In genomic region chr3:69368129-69368741, GRCh38 we compare ENCODE assay signal across 8 cellular contexts. TPM values are rescaled to one million over a fixed set of nuclear protein-coding genes. Genes with fewer than 3 reads are reported as not detected.
DNase-seq lines count a peak whose midpoint lies in the region; ATAC-seq and TF ChIP-seq lines count a peak whose summit lies in the region.

No MANE protein-coding gene starts in this region.

- no peaks in the 10 kb centered on the region for H3K79me2 ChIP-seq in MM.1S (ENCODE audit: low read length)

- no peaks in the 10 kb centered on the region for H3K9me2 ChIP-seq in MM.1S (replicated peaks; ENCODE audit: insufficient read depth, low read length)

- H3K36me3 ChIP-seq in MM.1S (replicated peaks; ENCODE audit: insufficient read depth, low read length), result no peaks in the 10 kb centered on the region
- H3K36me3 ChIP-seq in left ventricle myocardium inferior, result no peaks in the 10 kb centered on the region
- H3K36me3 ChIP-seq in suprapubic skin, result no peaks in the 10 kb centered on the region

- WGBS in suprapubic skin, result 70% methylated on average over 5 of the region's 5 CpGs

- no peak overlapping the region for H3K9ac ChIP-seq in MM.1S (ENCODE audit: low read length)

- H3K4me3 ChIP-seq in MM.1S (ENCODE audit: low read length) (no peak overlapping the region), left ventricle myocardium inferior (no peak overlapping the region), suprapubic skin (no peak overlapping the region)

- H2AFZ ChIP-seq in MM.1S (ENCODE audit: low read length), result peak overlapping the region; percentile 45; the same call in 1 of the 2 replicates

- H3F3A ChIP-seq in MM.1S (ENCODE audit: insufficient read depth, low read length), result peaks cover 16% of the 10 kb centered on the region

- ATAC-seq in GM18508 (IDR thresholded peaks at IDR 0.05; ENCODE audit: insufficient read depth, unreplicated experiment) (peak; percentile 98), GM21737 (IDR thresholded peaks at IDR 0.05; ENCODE audit: unreplicated experiment) (peak; percentile 99)

- H3K4me1 ChIP-seq in MM.1S (ENCODE audit: low read length) (peaks cover 39% of the 10 kb centered on the region), left ventricle myocardium inferior (peaks cover 38% of the 10 kb centered on the region), suprapubic skin (peaks cover 38% of the 10 kb centered on the region)

- DNase-seq in MM.1S (peak; percentile 95), left ventricle myocardium inferior (no peak), hepatic stellate cell (ENCODE audit: low spot score) (no peak), suprapubic skin (ENCODE audit: low spot score in 2 of 2) (no peak), NCI-H1930 (lab: John Stamatoyannopoulos, UW) (no peak), NCI-H1092 (lab: John Stamatoyannopoulos, UW) (no peak)

- peak overlapping the region; percentile 61 for H3K4me2 ChIP-seq in MM.1S (ENCODE audit: low read depth, low read length)

- H3K9me3 ChIP-seq in MM.1S (replicated peaks; ENCODE audit: insufficient read depth, low read length) (no peaks in the 10 kb centered on the region), left ventricle myocardium inferior (replicated peaks) (no peaks in the 10 kb centered on the region), suprapubic skin (no peaks in the 10 kb centered on the region)

- TF ChIP-seq CTCF in MM.1S (IDR thresholded peaks at IDR 0.05; ENCODE audit: low read length) (no peak), left ventricle myocardium inferior (IDR thresholded peaks at IDR 0.05; ENCODE audit: borderline replicate concordance) (no peak), suprapubic skin (IDR thresholded peaks at IDR 0.05) (no peak)

- TF ChIP-seq EP300 in suprapubic skin (IDR thresholded peaks at IDR 0.05), result no peak

- no peaks in the 10 kb centered on the region for H4K20me1 ChIP-seq in MM.1S (ENCODE audit: insufficient read depth, low read length)

- intact Hi-C loops in left ventricle myocardium inferior (cut with micrococcal nuclease), result no loop called here

- H3K27ac ChIP-seq in MM.1S (ENCODE audit: low read length), result peak overlapping the region; percentile 56; the same call in 1 of the 2 replicates
- peak overlapping the region; percentile 84 for H3K27ac ChIP-seq in left ventricle myocardium inferior (replicated peaks)
- no peak overlapping the region for H3K27ac ChIP-seq in suprapubic skin

- H3K27me3 ChIP-seq in MM.1S (replicated peaks; ENCODE audit: insufficient read depth, low read length), result no peaks in the 10 kb centered on the region
- no peaks in the 10 kb centered on the region for H3K27me3 ChIP-seq in left ventricle myocardium inferior (ENCODE audit: low read depth)
- H3K27me3 ChIP-seq in suprapubic skin, result no peaks in the 10 kb centered on the region

- no peak for TF ChIP-seq POLR2A in suprapubic skin (IDR thresholded peaks at IDR 0.05)

RNA-seq across cellular contexts. Expression of gene FRMD4B, which starts 17.7 kb away (rescaled TPM):
- total RNA-seq in left ventricle myocardium inferior (16.1 TPM), suprapubic skin (10 to 100 TPM; 53.8 to 75.3 (median 67.8) TPM)
